ENCODE assay signal across 1 cellular context in genomic region chr12:122457627-122458026, GRCh38.
TF ChIP-seq lines count a peak whose summit lies in the region.

No MANE protein-coding gene starts in this region.

TF ChIP-seq in HEK293, 187 proteins besides CTCF, POLR2A, EP300 and RAD21 (continued from another document):
- TF ChIP-seq PRDM10 (tag by site-specific recombination; IDR thresholded peaks at IDR 0.05): peak; percentile 95
